11 cellular contexts compared by ENCODE assay signal in genomic region chr5:142994242-142994641, GRCh38.
"Had no signal": no experiment of that assay in that cellular context is flagged by ENCODE, and none has a peak within 500 bp of the region (broad histone marks: within the 10 kb centered on the region; RNA-seq: fewer than 3 reads in every experiment).

No MANE protein-coding gene starts in this region.

- H3K36me3 ChIP-seq: uterus had no signal

- H3K27ac ChIP-seq: tibial nerve, uterus had no signal

- H3K9me3 ChIP-seq: uterus had no signal

- H3K27ac Mint-ChIP-seq: activated CD4-positive, alpha-beta T cell treated with anti-CD3 and anti-CD28 coated beads, Interleukin-2, amount 10 ng/mL, durations not matched to agents 24 days and 14 days; progenitor cell of endocrine pancreas had no signal

- ATAC-seq: stimulated activated naive CD8-positive, alpha-beta T cell treated with anti-CD3 and anti-CD28 coated beads, Interleukin-15, Interleukin-2, amounts not matched to agents 100 U/mL and 50 U/mL, for 24 hours had no signal

- H3K27me3 ChIP-seq: tibial nerve, uterus had no signal

- H3K4me1 ChIP-seq: tibial nerve, uterus had no signal

- DNase-seq: activated CD4-positive, alpha-beta T cell treated with anti-CD3 and anti-CD28 coated beads, Interleukin-2, amount 10 ng/mL, durations not matched to agents 24 days and 14 days; activated gamma-delta T cell; effector CD8-positive, alpha-beta T cell; foreskin fibroblast; stimulated activated CD4-positive, alpha-beta T cell treated with anti-CD3 and anti-CD28 coated beads, Interleukin-2, amount 100 ng/mL, for 24 hours; stimulated activated naive CD8-positive, alpha-beta T cell treated with anti-CD3 and anti-CD28 coated beads, Interleukin-15, Interleukin-2, amounts not matched to agents 100 U/mL and 50 U/mL, for 24 hours; substantia nigra; uterus had no signal

- H3K27me3 Mint-ChIP-seq: activated CD4-positive, alpha-beta T cell treated with anti-CD3 and anti-CD28 coated beads, Interleukin-2, amount 10 ng/mL, durations not matched to agents 24 days and 14 days; activated naive CD4-positive, alpha-beta T cell treated with anti-CD3 and anti-CD28 coated beads, Interleukin-2, amount 50 U/mL, for 24 hours; progenitor cell of endocrine pancreas had no signal

- H3K4me3 Mint-ChIP-seq: activated CD4-positive, alpha-beta T cell treated with anti-CD3 and anti-CD28 coated beads, Interleukin-2, amount 10 ng/mL, durations not matched to agents 24 days and 14 days; activated naive CD4-positive, alpha-beta T cell treated with anti-CD3 and anti-CD28 coated beads, Interleukin-2, amount 50 U/mL, for 24 hours had no signal

- H3K4me3 ChIP-seq: tibial nerve, uterus had no signal
